18 cellular contexts compared by ENCODE assay signal in the genomic region with DNA sequence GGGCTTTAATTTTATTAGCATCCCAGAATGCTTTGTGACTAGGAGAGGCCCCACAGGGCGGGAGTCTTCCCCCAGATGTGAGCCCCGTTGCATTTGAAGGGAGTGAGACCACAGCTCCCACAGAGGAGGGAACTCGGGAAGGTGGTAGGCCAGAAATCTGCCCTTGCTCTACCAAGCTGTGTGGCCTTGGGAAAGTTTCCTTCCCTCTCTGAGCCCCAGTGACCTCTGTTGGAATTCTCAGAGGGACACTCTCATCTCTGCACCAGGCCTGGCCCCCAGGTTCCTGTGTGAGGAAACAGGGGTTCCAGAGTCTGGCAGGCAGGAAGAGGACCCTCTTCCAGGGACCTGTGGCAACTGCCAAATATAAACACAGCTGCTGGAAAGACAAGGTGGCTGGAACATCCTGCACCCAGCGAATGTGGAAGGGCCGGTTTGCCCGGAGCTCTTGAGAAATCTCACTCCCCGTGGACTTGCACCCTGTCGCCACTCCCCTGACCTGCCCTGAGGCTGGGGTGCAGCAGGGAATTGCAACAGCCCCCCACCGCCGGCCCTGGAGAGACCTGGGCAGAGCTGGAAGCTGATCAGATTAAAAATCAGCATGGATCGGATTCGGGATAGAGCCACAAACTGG. TPM values are rescaled to one million over a fixed set of nuclear protein-coding genes. Genes with fewer than 3 reads are reported as not detected.
A peak's percentile ranks its signal among the peaks of the same experiment; 100 is the strongest.
DNase-seq lines count a peak whose midpoint lies in the region; ATAC-seq, FAIRE-seq and TF ChIP-seq lines count a peak whose summit lies in the region.
"Had no signal": no experiment of that assay in that cellular context is flagged by ENCODE, and none has a peak within 500 bp of the region (broad histone marks: within the 10 kb centered on the region; RNA-seq: fewer than 3 reads in every experiment).

No MANE protein-coding gene starts in this region.

- peak overlapping the region; percentile 57 to 68 for H2BK12ac ChIP-seq in mesenchymal stem cell (ENCODE audit: low read length in 2 of 2)

- no peak overlapping the region for H2BK5ac ChIP-seq in mesenchymal stem cell (ENCODE audit: low read depth, low read length, poor library complexity, severe bottlenecking)

- peak overlapping the region; percentile 86 for H4K8ac ChIP-seq in mesenchymal stem cell (ENCODE audit: low read length)

- H3K4me1 ChIP-seq in A549 (peaks cover 65% of the 10 kb centered on the region), mesenchymal stem cell (ENCODE audit: control insufficient read depth, insufficient read depth, low read depth, low read length) (peaks cover 20% of the 10 kb centered on the region), thyroid gland (peaks cover 4 to 12% of the 10 kb centered on the region in 2 donors)

- H3K18ac ChIP-seq in mesenchymal stem cell (ENCODE audit: low read depth in 1 of 2, low read length in 2 of 2), result peak overlapping the region; percentile 55 to 73

- no peak overlapping the region for H3K27ac Mint-ChIP-seq in activated naive CD4-positive, alpha-beta T cell treated with anti-CD3 and anti-CD28 coated beads for 36 hours
- H3K27ac Mint-ChIP-seq: activated CD4-positive, alpha-beta T cell treated with anti-CD3 and anti-CD28 coated beads, Interleukin-2, amount 10 ng/mL, durations not matched to agents 7 days and 5 days; GM23338; nephron progenitor cell had no signal

- H3K4me2 ChIP-seq in A549 (peak overlapping the region; percentile 17), mesenchymal stem cell (ENCODE audit: low read length, poor library complexity, severe bottlenecking) (no peak overlapping the region)
- H3K4me2 ChIP-seq: GM23338 had no signal

- TF ChIP-seq POLR2A in A549 (IDR thresholded peaks at IDR 0.05; ENCODE audit: low read length), result no peak
- no peak for TF ChIP-seq POLR2A in thyroid gland (IDR thresholded peaks at IDR 0.05)

- intact Hi-C loops in activated naive CD4-positive, alpha-beta T cell treated with anti-CD3 and anti-CD28 coated beads for 36 hours (cut with micrococcal nuclease), result no loop called here
- intact Hi-C loops in thyroid gland (cut with DNase I), result no loop called here

- H3K27me3 ChIP-seq in mesenchymal stem cell (ENCODE audit: control insufficient read depth in 1 of 2, insufficient read depth in 1 of 2, low read length in 2 of 2) (no peaks in the 10 kb centered on the region), thyroid gland (no peaks in the 10 kb centered on the region)

- H3K9ac ChIP-seq in mesenchymal stem cell (ENCODE audit: low read length), result no peak overlapping the region

- WGBS in A549 (ENCODE audit: missing lambda C conversion rate), result 65% methylated on average over 12 of the region's 12 CpGs
- 56% methylated on average over 12 of the region's 12 CpGs for WGBS in mesenchymal stem cell
- WGBS in thyroid gland, 2 donors, result 60 to 74% methylated on average over 12 of the region's 12 CpGs

- H2AFZ ChIP-seq in mesenchymal stem cell (ENCODE audit: low read depth, low read length), result peak overlapping the region; percentile 51
- H2AFZ ChIP-seq: GM23338 had no signal

- H3K79me1 ChIP-seq in mesenchymal stem cell (replicated peaks; ENCODE audit: low read length, poor library complexity, severe bottlenecking), result no peaks in the 10 kb centered on the region

- ATAC-seq in A549 (no peak), HG03460 (IDR thresholded peaks at IDR 0.05; ENCODE audit: unreplicated experiment) (no peak)
- ATAC-seq: GM23338 had no signal

- H2BK120ac ChIP-seq in mesenchymal stem cell (ENCODE audit: low read depth, low read length), result peak overlapping the region; percentile 74

- CTCF ChIA-PET in A549 (lab: Yijun Ruan, JAX), result interaction anchor here (0.7 to 3.4 kb wide), 5 partner anchors 12 to 82 kb away, joined by 3 to 16 read pairs (median 3); no protein-coding TSS in a partner anchor
- CTCF ChIA-PET in activated naive CD4-positive, alpha-beta T cell treated with anti-CD3 and anti-CD28 coated beads for 36 hours (lab: Charles Lee), result interaction anchor here (0.6 kb wide), 1 partner anchor 15 kb away, joined by 3 read pairs; no protein-coding TSS in a partner anchor

- peak overlapping the region; percentile 17 for H2AK5ac ChIP-seq in mesenchymal stem cell (ENCODE audit: low read length, severe bottlenecking)

- H3K36me3 Mint-ChIP-seq in activated naive CD4-positive, alpha-beta T cell treated with anti-CD3 and anti-CD28 coated beads for 36 hours (ENCODE audit: low read depth), result peaks cover 2% of the 10 kb centered on the region

- peak overlapping the region; percentile 64 for H2BK15ac ChIP-seq in mesenchymal stem cell (ENCODE audit: low read depth, poor library complexity, severe bottlenecking)

- H3K14ac ChIP-seq in mesenchymal stem cell (ENCODE audit: low read length in 2 of 2), result peak overlapping the region in 1 of 2 experiments; percentile 44

- no peak overlapping the region for H3K4me3 Mint-ChIP-seq in activated naive CD4-positive, alpha-beta T cell treated with anti-CD3 and anti-CD28 coated beads for 36 hours
- H3K4me3 Mint-ChIP-seq: activated CD4-positive, alpha-beta T cell treated with anti-CD3 and anti-CD28 coated beads, Interleukin-2, amount 10 ng/mL, durations not matched to agents 7 days and 5 days; GM23338; nephron progenitor cell had no signal

- POLR2A ChIA-PET in A549 (lab: Yijun Ruan, JAX), result interaction anchor here (2.6 kb wide), 1 partner anchor 53 kb away, joined by 11 read pairs; the partner anchor contains the start of gene GADD45B

- H3K9me3 Mint-ChIP-seq in activated naive CD4-positive, alpha-beta T cell treated with anti-CD3 and anti-CD28 coated beads for 36 hours, result peaks cover 3% of the 10 kb centered on the region

- peak overlapping the region; percentile 83 for H4K91ac ChIP-seq in mesenchymal stem cell (ENCODE audit: low read length)

- H3K36me3 ChIP-seq in mesenchymal stem cell (ENCODE audit: control insufficient read depth in 1 of 2, insufficient read depth in 2 of 2, low read depth in 1 of 2, low read length in 2 of 2), result no peaks in the 10 kb centered on the region
- H3K36me3 ChIP-seq in thyroid gland, result no peaks in the 10 kb centered on the region

- FAIRE-seq in A549 (lab: Jason Lieb, UNC), result no peak
- FAIRE-seq: A204.1 had no signal

- DNase-seq in A549 (ENCODE audit: low read depth in 1 of 2, low spot score in 1 of 2) (no peak), LNCaP clone FGC (ENCODE audit: low read depth) (peak; percentile 38), epithelial cell of esophagus (ENCODE audit: low read depth) (peak; percentile 82), mesenchymal stem cell (peak; percentile 49), NCI-H1092 (lab: John Stamatoyannopoulos, UW) (no peak), thyroid gland (no peak)
- no peak for DNase-seq in activated naive CD4-positive, alpha-beta T cell treated with anti-CD3 and anti-CD28 coated beads for 36 hours
- DNase-seq: activated CD4-positive, alpha-beta T cell treated with anti-CD3 and anti-CD28 coated beads, Interleukin-2, amount 10 ng/mL, durations not matched to agents 7 days and 5 days; activated T-cell treated with anti-CD3 and anti-CD28 coated beads, Interleukin-2, amount 50 U/mL, for 48 hours; erythroblast; hypothalamus; KBM-7; NCI-H1436; nephron progenitor cell; stimulated activated CD4-positive, alpha-beta T cell treated with anti-CD3 and anti-CD28 coated beads, Interleukin-4, amount 100 ng/mL, for 24 hours had no signal

- no peak overlapping the region for H3K23ac ChIP-seq in mesenchymal stem cell (ENCODE audit: low read length in 2 of 2)

- TF ChIP-seq RAD21 in A549 (conservative IDR thresholded peaks at IDR 0.05 in 1 of 2, IDR thresholded peaks at IDR 0.05 in 1 of 2), result no peak

- H3K9me3 ChIP-seq in A549, result no peaks in the 10 kb centered on the region
- H3K9me3 ChIP-seq in mesenchymal stem cell (ENCODE audit: control insufficient read depth, low read length), result no peaks in the 10 kb centered on the region
- no peaks in the 10 kb centered on the region for H3K9me3 ChIP-seq in thyroid gland

- peaks cover 7% of the 10 kb centered on the region for H3K4me1 Mint-ChIP-seq in activated naive CD4-positive, alpha-beta T cell treated with anti-CD3 and anti-CD28 coated beads for 36 hours (ENCODE audit: low read depth)

- peak overlapping the region in 1 of 2 experiments; percentile 37 for H3K4ac ChIP-seq in mesenchymal stem cell (ENCODE audit: low read depth in 1 of 2, low read length in 2 of 2)

- H3K4me3 ChIP-seq in A549 (no peak overlapping the region), LNCaP clone FGC (ENCODE audit: low read depth, low read length) (no peak overlapping the region), epithelial cell of esophagus (ENCODE audit: low read length) (no peak overlapping the region), mesenchymal stem cell (ENCODE audit: insufficient read depth in 1 of 2, low read depth in 1 of 2, low read length in 2 of 2) (no peak overlapping the region), thyroid gland (replicated peaks in 1 of 3) (no peak overlapping the region)
- H3K4me3 ChIP-seq: GM23338 had no signal

- peak overlapping the region; percentile 89 to 94 for H3K27ac ChIP-seq in A549
- H3K27ac ChIP-seq in mesenchymal stem cell (ENCODE audit: low read length, poor library complexity, severe bottlenecking), result no peak overlapping the region
- H3K27ac ChIP-seq in thyroid gland, result no peak overlapping the region

- TF ChIP-seq CTCF in A549 (IDR thresholded peaks at IDR 0.05) (no peak), LNCaP clone FGC (IDR thresholded peaks at IDR 0.05; ENCODE audit: control insufficient read depth, extremely low read depth, insufficient read depth) (no peak), epithelial cell of esophagus (IDR thresholded peaks at IDR 0.05; ENCODE audit: insufficient read depth, low read depth, low read length, missing control alignments) (no peak), thyroid gland (IDR thresholded peaks at IDR 0.05) (no peak)

- TF ChIP-seq EP300 in A549 (IDR thresholded peaks at IDR 0.05), result no peak

- no peaks in the 10 kb centered on the region for H3K27me3 Mint-ChIP-seq in activated naive CD4-positive, alpha-beta T cell treated with anti-CD3 and anti-CD28 coated beads for 36 hours (ENCODE audit: low read depth)

TF ChIP-seq in A549, 52 proteins besides CTCF, POLR2A, EP300 and RAD21 (continues in another document):
- TF ChIP-seq MAFK (IDR thresholded peaks at IDR 0.05; ENCODE audit: partially characterized antibody), result no peak

RNA-seq across cellular contexts. Expression of gene GADD45B, which starts 52.7 kb away (rescaled TPM):
- 65.3 and 72.5 TPM in 2 replicates for polyA plus RNA-seq in A549 (2011; rRNA removed)
- 120 and 125 TPM in 2 replicates for polyA plus RNA-seq in A549 (2012; cell fraction: cytosol; rRNA removed)
- polyA plus RNA-seq in A549 (2012; cell fraction: nucleus; rRNA removed), result 193 and 205 TPM in 2 replicates
- 38.6 to 42.4 TPM (median 39.9 TPM) in 3 replicates for polyA plus RNA-seq in A549 (2017; fragmentation: RNase III; extraction: RNeasy Plus Mini Kit Qiagen cat#74134 plus additional on column Dnase treatment)
- polyA minus RNA-seq in A549 (2011; rRNA and poly(A)+ RNA removed), result 42.7 and 50.1 TPM in 2 replicates
- polyA plus RNA-seq in mesenchymal stem cell (2013, experiment 1 of 2), result 57.8 TPM
- 51.9 TPM for polyA plus RNA-seq in mesenchymal stem cell (2013, experiment 2 of 2)
- total RNA-seq in activated naive CD4-positive, alpha-beta T cell treated with anti-CD3 and anti-CD28 coated beads for 36 hours, result 100 to 1,000 TPM; 107 to 112 TPM
- 100 to 1,000 TPM; 148 to 250 (median 195) TPM for total RNA-seq in thyroid gland

Comparison
In these comparisons a context has a peak if more than half of its experiments do, and no peak if none do; other contexts are left out.
1. DNase-seq: peak in LNCaP clone FGC (single experiment), epithelial cell of esophagus (single experiment) and mesenchymal stem cell (single experiment); none in A549 (0 of 2), activated naive CD4-positive, alpha-beta T cell treated with anti-CD3 and anti-CD28 coated beads for 36 hours (single experiment), NCI-H1092 (single experiment) and thyroid gland (0 of 2).
2. H3K27ac ChIP-seq: peak in A549 (2 of 2); none in mesenchymal stem cell (single experiment) and thyroid gland (0 of 3).